ENCODE assay signal across 1 cellular context in genomic region chr19:4066176-4066606, GRCh38.
TF ChIP-seq lines count a peak whose summit lies in the region.

No MANE protein-coding gene starts in this region.

TF ChIP-seq in HepG2, 621 proteins besides CTCF, POLR2A, EP300 and RAD21 (continues in another document):
- TF ChIP-seq CCDC6 (CRISPR knock-in tag; IDR thresholded peaks at IDR 0.05) (0 out of 2 replicates have a peak, but pooled peaks have one; percentile 30), KDM2A (CRISPR knock-in tag; IDR thresholded peaks at IDR 0.05; ENCODE audit: borderline replicate concordance, low read depth) (peak; percentile 20; the same call in 1 of the 2 replicates), MXI1 (IDR thresholded peaks at IDR 0.05; ENCODE audit: borderline replicate concordance, low read depth, low read length) (0 out of 3 replicates have a peak, but pooled peaks have one; percentile 30), DR1 (CRISPR knock-in tag; IDR thresholded peaks at IDR 0.05) (no peak), PCBP1 (IDR thresholded peaks at IDR 0.05; ENCODE audit: borderline replicate concordance, low read depth, low read length) (0 out of 2 replicates have a peak, but pooled peaks have one; percentile 9), PATZ1 (CRISPR knock-in tag; IDR thresholded peaks at IDR 0.05) (peak; percentile 88), ZNF574 (CRISPR knock-in tag; IDR thresholded peaks at IDR 0.05) (0 out of 2 replicates have a peak, but pooled peaks have one; percentile 8), DRAP1 (CRISPR knock-in tag; IDR thresholded peaks at IDR 0.05) (no peak; the same call in 1 of the 2 replicates), ZNF337 (CRISPR knock-in tag; IDR thresholded peaks at IDR 0.05; ENCODE audit: borderline replicate concordance, low read depth) (no peak), ZNF281 (CRISPR knock-in tag; IDR thresholded peaks at IDR 0.05; ENCODE audit: borderline replicate concordance) (no peak), AGO1 (IDR thresholded peaks at IDR 0.05; ENCODE audit: low read depth, low read length, poor library complexity, severe bottlenecking) (peak; percentile 17), HNRNPL (IDR thresholded peaks at IDR 0.05; ENCODE audit: low read depth, low read length) (no peak), ARID5B (CRISPR knock-in tag; IDR thresholded peaks at IDR 0.05) (0 out of 2 replicates have a peak, but pooled peaks have one; percentile 8), ZNF274 (CRISPR knock-in tag; IDR thresholded peaks at IDR 0.05) (no peak), HOXA9 (CRISPR knock-in tag; IDR thresholded peaks at IDR 0.05; ENCODE audit: borderline replicate concordance) (0 out of 2 replicates have a peak, but pooled peaks have one; percentile 27), YEATS4 (CRISPR knock-in tag; IDR thresholded peaks at IDR 0.05; ENCODE audit: borderline replicate concordance) (peak; percentile 4; the same call in 1 of the 2 replicates), RNF219 (CRISPR knock-in tag; IDR thresholded peaks at IDR 0.05) (no peak), KLF12 (CRISPR knock-in tag; IDR thresholded peaks at IDR 0.05; ENCODE audit: borderline replicate concordance) (peak; percentile 6; the same call in 1 of the 2 replicates), ISL2 (CRISPR knock-in tag; IDR thresholded peaks at IDR 0.05) (0 out of 2 replicates have a peak, but pooled peaks have one; percentile 10), ERF (CRISPR knock-in tag; IDR thresholded peaks at IDR 0.05) (no peak), RBFOX2 (IDR thresholded peaks at IDR 0.05; ENCODE audit: low read depth, low read length) (peak; percentile 59; the same call in 1 of the 2 replicates), ZNF670 (CRISPR knock-in tag; IDR thresholded peaks at IDR 0.05; ENCODE audit: borderline replicate concordance) (no peak), THAP8 (CRISPR knock-in tag; IDR thresholded peaks at IDR 0.05; ENCODE audit: borderline replicate concordance) (0 out of 2 replicates have a peak, but pooled peaks have one; percentile 34), ZNF580 (CRISPR knock-in tag; IDR thresholded peaks at IDR 0.05; ENCODE audit: borderline replicate concordance, low read depth) (0 out of 2 replicates have a peak, but pooled peaks have one; percentile 43), HOXA3 (CRISPR knock-in tag; IDR thresholded peaks at IDR 0.05) (peak; percentile 25; the same call in 1 of the 2 replicates), ZNF512B (CRISPR knock-in tag; IDR thresholded peaks at IDR 0.05; ENCODE audit: borderline replicate concordance) (no peak), MED13 (CRISPR knock-in tag; IDR thresholded peaks at IDR 0.05) (no peak), ZNF562 (CRISPR knock-in tag; IDR thresholded peaks at IDR 0.05; ENCODE audit: borderline replicate concordance) (0 out of 2 replicates have a peak, but pooled peaks have one; percentile 25), ZBTB10 (CRISPR knock-in tag; IDR thresholded peaks at IDR 0.05; ENCODE audit: borderline replicate concordance) (0 out of 2 replicates have a peak, but pooled peaks have one; percentile 25), POLR2AphosphoS5 (IDR thresholded peaks at IDR 0.05; ENCODE audit: low read depth, low read length) (peak; percentile 72), POLR2G (IDR thresholded peaks at IDR 0.05; ENCODE audit: low read depth, low read length) (0 out of 2 replicates have a peak, but pooled peaks have one; percentile 14)
